1 cellular context compared by ENCODE assay signal in genomic region chr2:127054996-127055785, GRCh38.
TF ChIP-seq lines count a peak whose summit lies in the region.

No MANE protein-coding gene starts in this region.

TF ChIP-seq in HepG2, 621 proteins besides CTCF, POLR2A, EP300 and RAD21 (continued from another document):
- TF ChIP-seq ZNF318 (CRISPR knock-in tag; IDR thresholded peaks at IDR 0.05) (no peak), ZNF468 (CRISPR knock-in tag; IDR thresholded peaks at IDR 0.05) (no peak), SMAD9 (CRISPR knock-in tag; IDR thresholded peaks at IDR 0.05) (no peak), ATF4 (CRISPR knock-in tag; IDR thresholded peaks at IDR 0.05) (no peak), TEAD3 (CRISPR knock-in tag; optimal IDR thresholded peaks at IDR 0.05; ENCODE audit: borderline replicate concordance) (no peak), BHLHE40 (IDR thresholded peaks at IDR 0.05; ENCODE audit: low read length) (no peak)
